Comparison of ENCODE assay signal across 31 cellular contexts in the genomic region with DNA sequence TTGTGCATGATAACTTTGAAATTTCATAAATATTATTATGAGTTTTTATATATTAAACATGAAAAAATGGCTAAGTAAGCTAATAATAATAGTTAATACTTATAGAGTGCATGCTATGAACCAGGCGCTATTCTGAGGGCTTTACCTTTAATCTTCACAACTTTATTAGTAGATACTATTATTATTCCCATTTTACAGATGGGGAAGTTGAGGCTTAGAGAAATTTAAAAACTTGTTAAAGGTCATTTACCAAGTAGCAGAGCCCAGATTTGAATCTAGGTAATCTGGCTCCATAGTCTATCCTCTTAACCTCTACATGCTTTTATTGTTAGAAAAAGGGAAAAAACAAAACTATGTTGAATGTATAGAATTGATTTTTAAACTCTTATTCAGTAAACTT.
"Had no signal": no experiment of that assay in that cellular context is flagged by ENCODE, and none has a peak within 500 bp of the region (broad histone marks: within the 10 kb centered on the region; RNA-seq: fewer than 3 reads in every experiment).

No MANE protein-coding gene starts in this region.

- H3K27me3 ChIP-seq: MG63 had no signal

- DNase-seq: Karpas-422, Kasumi-1, MG63, MM.1S, MV-4-11, NCI-H1048, NCI-H1092, NCI-H1092 treated with DMSO at 0.1 percent for 48 hours, NCI-H1105, NCI-H1105 treated with DMSO at 0.1 percent for 48 hours, NCI-H1417, NCI-H1417 treated with DMSO at 0.1 percent for 48 hours, NCI-H1436, NCI-H1436 treated with DMSO at 0.1 percent for 48 hours, NCI-H1694, NCI-H1694 treated with DMSO at 0.1 percent for 48 hours, NCI-H187, NCI-H187 treated with DMSO at 0.1 percent for 48 hours, NCI-H1930, NCI-H2029, NCI-H2029 treated with DMSO at 0.1 percent for 48 hours, NCI-H2081 treated with DMSO at 0.1 percent for 48 hours, NCI-H2107, NCI-H2227 treated with DMSO at 0.1 percent for 48 hours, NCI-H226, NCI-H345, NCI-H446, NCI-H446 treated with DMSO at 0.1 percent for 48 hours, NCI-H510A, NCI-H510A treated with DMSO at 0.1 percent for 48 hours, NCI-H524 had no signal

- H3K9me3 ChIP-seq: MG63 had no signal

- H3K4me3 ChIP-seq: MG63 had no signal

- H3K36me3 ChIP-seq: MG63 had no signal
